Comparison of ENCODE assay signal across 8 cellular contexts in genomic region chr1:36397378-36398230, GRCh38. TPM values are rescaled to one million over a fixed set of nuclear protein-coding genes. Genes with fewer than 3 reads are reported as not detected.
A peak's percentile ranks its signal among the peaks of the same experiment; 100 is the strongest.
DNase-seq lines count a peak whose midpoint lies in the region; ATAC-seq and TF ChIP-seq lines count a peak whose summit lies in the region.

LSM10 (minus strand) TSS chr1:36397908; CDS start chr1:36394129, 3,779 bp downstream.

- TF ChIP-seq CTCF in GM20000 (IDR thresholded peaks at IDR 0.05; ENCODE audit: extremely low read depth, missing control alignments) = no peak
- no peak for TF ChIP-seq CTCF in lung (IDR thresholded peaks at IDR 0.05; ENCODE audit: control extremely low read depth, extremely low read depth)

- H3K9me3 Mint-ChIP-seq in CD8-positive, alpha-beta memory T cell = no peaks in the 10 kb centered on the region

- POLR2A ChIA-PET in CD8-positive, alpha-beta memory T cell (lab: Charles Lee) = interaction anchor here (0.5 to 3.2 kb wide), 5 partner anchors 11 to 144 kb away, joined by 3 to 43 read pairs (median 4); partner anchors contain the start of gene STK40

- H3K27me3 ChIP-seq in CD8-positive, alpha-beta memory T cell (ENCODE audit: insufficient read depth, low read length, poor library complexity, severe bottlenecking) = no peaks in the 10 kb centered on the region
- H3K27me3 ChIP-seq in lung (ENCODE audit: control insufficient read depth, insufficient read depth) = no peaks in the 10 kb centered on the region

- peak within 1 kb of the TSS; percentile 93 to 99 (median 97) for H3K4me3 Mint-ChIP-seq in CD8-positive, alpha-beta memory T cell

- H3K4me1 Mint-ChIP-seq in CD8-positive, alpha-beta memory T cell = peaks cover 30 to 64% (median 32%) of the 10 kb centered on the region in 3 donors

- peak within 1 kb of the TSS; percentile 89 for H3K4me3 ChIP-seq in CD8-positive, alpha-beta memory T cell (ENCODE audit: low read length)
- H3K4me3 ChIP-seq in lung = peak within 1 kb of the TSS; percentile 60

- no peaks in the 10 kb centered on the region for H3K9me3 ChIP-seq in CD8-positive, alpha-beta memory T cell (ENCODE audit: low read length)
- no peaks in the 10 kb centered on the region for H3K9me3 ChIP-seq in lung (ENCODE audit: control insufficient read depth in 2 of 2, insufficient read depth in 1 of 2, low read length in 1 of 2)

- CTCF ChIA-PET in CD8-positive, alpha-beta memory T cell (lab: Charles Lee) = interaction anchor here (1.2 to 3.9 kb wide), 4 partner anchors 11 to 248 kb away, joined by 3 to 23 read pairs (median 5); partner anchors contain the start of genes STK40 and TRAPPC3

- peak; percentile 83 to 93 (median 84) for DNase-seq in CD8-positive, alpha-beta memory T cell
- DNase-seq in GM20000 (ENCODE audit: low spot score) (peak; percentile 91), HT-29 (ENCODE audit: low spot score) (peak; percentile 94), lung (ENCODE audit: low spot score) (peak; percentile 96)
- DNase-seq in NK-92 treated with Interleukin-12 subunit alpha and Interleukin-12 subunit beta, amount 100 ng/mL, for 24 hours (lab: John Stamatoyannopoulos, UW) = peak; percentile 81
- peak; percentile 70 to 89 for DNase-seq in activated CD8-positive, alpha-beta memory T cell treated with anti-CD3 and anti-CD28 coated beads for 1 hour (ENCODE audit: extremely low read depth in 1 of 2, low read depth in 1 of 2)
- peak; percentile 88 for DNase-seq in effector CD4-positive, alpha-beta T cell
- peak; percentile 79 to 86 (median 80) for DNase-seq in stimulated activated CD4-positive, alpha-beta T cell treated with anti-CD3 and anti-CD28 coated beads, TNF-alpha, amount 100 ng/mL, for 4 hours (ENCODE audit: low read depth in 3 of 3)

- 0% methylated on average over 58 to 60 of the region's 60 CpGs for WGBS in lung, 2 donors

- H3K4me1 ChIP-seq in CD8-positive, alpha-beta memory T cell (ENCODE audit: insufficient read depth, low read length) = peaks cover 22% of the 10 kb centered on the region
- H3K4me1 ChIP-seq in lung (ENCODE audit: control insufficient read depth in 2 of 2, insufficient read depth in 2 of 2, low read length in 2 of 2) = peaks cover 3 to 8% of the 10 kb centered on the region in 2 donors

- peak; percentile 90 for ATAC-seq in lung (ENCODE audit: insufficient read depth, low FRiP score)

- H3K36me3 ChIP-seq in CD8-positive, alpha-beta memory T cell (ENCODE audit: insufficient read depth, low read length) = peaks cover 16% of the 10 kb centered on the region
- peaks cover 0 to 15% of the 10 kb centered on the region in 2 donors for H3K36me3 ChIP-seq in lung (ENCODE audit: control insufficient read depth in 2 of 2, insufficient read depth in 2 of 2, low read length in 2 of 2)

- peak within 1 kb of the TSS; percentile 95 for H3K27ac ChIP-seq in CD8-positive, alpha-beta memory T cell (ENCODE audit: low read depth, low read length)
- peak within 1 kb of the TSS; percentile 95 to 97 for H3K27ac ChIP-seq in lung (ENCODE audit: low read depth in 1 of 2, low read length in 1 of 2)

- peak within 1 kb of the TSS; percentile 87 to 100 (median 99) for H3K27ac Mint-ChIP-seq in CD8-positive, alpha-beta memory T cell

- peaks cover 0 to 28% (median 3%) of the 10 kb centered on the region in 3 donors for H3K36me3 Mint-ChIP-seq in CD8-positive, alpha-beta memory T cell

- H3K27me3 Mint-ChIP-seq in CD8-positive, alpha-beta memory T cell = no peaks in the 10 kb centered on the region

RNA-seq across cellular contexts. Expression of gene LSM10, which starts in this region (rescaled TPM):
- total RNA-seq in CD8-positive, alpha-beta memory T cell = 10 to 100 TPM; 75.3 to 81.4 TPM
- polyA plus RNA-seq in CD8-positive, alpha-beta memory T cell = 146 TPM
- total RNA-seq in HT-29 (2014; rRNA removed; shearing (Covaris generic)) = 13.4 and 13.8 TPM in 2 replicates
- total RNA-seq in lung = 10 to 100 TPM; 10.7 to 42.6 TPM
- polyA plus RNA-seq in lung = 10 to 100 TPM; 47.0 to 70.6 TPM

Comparison
In these comparisons a context has a peak if more than half of its experiments do, and no peak if none do; other contexts are left out.
1. Peak in every context shown above with its lines: DNase-seq, ATAC-seq, H3K4me3 ChIP-seq and H3K27ac ChIP-seq.